In genomic region chr10:15083674-15084501, GRCh38 we compare ENCODE assay signal across 12 cellular contexts. TPM values are rescaled to one million over a fixed set of nuclear protein-coding genes. Genes with fewer than 3 reads are reported as not detected.
DNase-seq lines count a peak whose midpoint lies in the region; ATAC-seq and TF ChIP-seq lines count a peak whose summit lies in the region.
"Had no signal": no experiment of that assay in that cellular context is flagged by ENCODE, and none has a peak within 500 bp of the region (broad histone marks: within the 10 kb centered on the region; RNA-seq: fewer than 3 reads in every experiment).

No MANE protein-coding gene starts in this region.

- no peaks in the 10 kb centered on the region for H3K9me3 Mint-ChIP-seq in endothelial cell (ENCODE audit: unreplicated experiment)
- H3K9me3 Mint-ChIP-seq: dendritic cell treated with granulocyte-macrophage colony-stimulating factor and Interleukin-4, amounts not matched to agents 40 ng/mL and 50 ng/mL, for 4 days had no signal

- no peak for ATAC-seq in Right ventricle myocardium inferior

- H3K27me3 ChIP-seq in muscle layer of duodenum (ENCODE audit: low read depth, low read length) (no peaks in the 10 kb centered on the region), vagina (no peaks in the 10 kb centered on the region)

- TF ChIP-seq POLR2A in vagina (IDR thresholded peaks at IDR 0.05): no peak

- H3K4me1 ChIP-seq in muscle layer of duodenum (ENCODE audit: control insufficient read depth in 1 of 2, insufficient read depth in 2 of 2, low read length in 2 of 2): peaks cover 5 to 7% of the 10 kb centered on the region in 2 donors
- H3K4me1 ChIP-seq in vagina: peaks cover 18% of the 10 kb centered on the region

- H3K4me1 Mint-ChIP-seq in endothelial cell (ENCODE audit: unreplicated experiment): no peaks in the 10 kb centered on the region

- H3K9me3 ChIP-seq in muscle layer of duodenum (ENCODE audit: control insufficient read depth in 1 of 2, low read length in 2 of 2) (no peaks in the 10 kb centered on the region), vagina (no peaks in the 10 kb centered on the region)

- TF ChIP-seq CTCF in coronary artery (IDR thresholded peaks at IDR 0.05) (no peak), vagina (IDR thresholded peaks at IDR 0.05) (no peak), endothelial cell (IDR thresholded peaks at IDR 0.05; ENCODE audit: unreplicated experiment) (no peak)

- H3K36me3 ChIP-seq in muscle layer of duodenum (ENCODE audit: control insufficient read depth in 1 of 2, insufficient read depth in 2 of 2, low read length in 2 of 2) (no peaks in the 10 kb centered on the region), vagina (no peaks in the 10 kb centered on the region)

- no peak overlapping the region for H3K4me3 Mint-ChIP-seq in endothelial cell (ENCODE audit: unreplicated experiment)
- H3K4me3 Mint-ChIP-seq: dendritic cell treated with granulocyte-macrophage colony-stimulating factor and Interleukin-4, amounts not matched to agents 40 ng/mL and 50 ng/mL, for 4 days had no signal

- H3K4me3 ChIP-seq in coronary artery (peak overlapping the region; percentile 75), muscle layer of duodenum (ENCODE audit: low read depth in 1 of 2, low read length in 2 of 2) (peak overlapping the region; percentile 64 to 73), vagina (peak overlapping the region; percentile 38 to 54)

- intact Hi-C loops in cardiac septum (cut with DNase I) (no loop called here), Right ventricle myocardium inferior (cut with DNase I) (no loop called here), vagina (cut with DNase I) (no loop called here)

- no peak overlapping the region for H3K27ac Mint-ChIP-seq in endothelial cell (ENCODE audit: unreplicated experiment)
- H3K27ac Mint-ChIP-seq: dendritic cell treated with granulocyte-macrophage colony-stimulating factor and Interleukin-4, amounts not matched to agents 40 ng/mL and 50 ng/mL, for 4 days; progenitor cell of endocrine pancreas had no signal

- no peaks in the 10 kb centered on the region for H3K36me3 Mint-ChIP-seq in endothelial cell (ENCODE audit: low read depth, unreplicated experiment)

- H3K27ac ChIP-seq in coronary artery (peak overlapping the region; percentile 43 to 78), muscle layer of duodenum (ENCODE audit: low read length) (peak overlapping the region; percentile 33), vagina (peak overlapping the region; percentile 30)

- DNase-seq in cardiac septum (ENCODE audit: low spot score) (peak; percentile 64), Right ventricle myocardium inferior (ENCODE audit: missing footprints) (no peak), coronary artery (ENCODE audit: low spot score) (no peak), vagina (ENCODE audit: extremely low spot score in 2 of 2) (no peak), NCI-H2081 treated with DMSO at 0.1 percent for 48 hours (lab: John Stamatoyannopoulos, UW) (no peak), SIG-M5 (lab: John Stamatoyannopoulos, UW) (no peak), endothelial cell (ENCODE audit: low spot score) (no peak)
- DNase-seq: activated CD4-positive, alpha-beta T cell treated with anti-CD3 and anti-CD28 coated beads for 4 hours; NCI-H510A had no signal

- peaks cover under 1% of the 10 kb centered on the region for H3K27me3 Mint-ChIP-seq in endothelial cell (ENCODE audit: unreplicated experiment)
- H3K27me3 Mint-ChIP-seq: progenitor cell of endocrine pancreas had no signal

RNA-seq across cellular contexts. Expression of gene ACBD7, which starts 4.7 kb away (rescaled TPM):
- total RNA-seq in cardiac septum (not detected), Right ventricle myocardium inferior (not detected), vagina (not detected), endothelial cell (ENCODE audit: unreplicated experiment) (0.33 TPM)

RNA-seq across cellular contexts. Expression of gene RPP38, which starts 13.3 kb away (rescaled TPM):
- 8.0 TPM for total RNA-seq in cardiac septum
- total RNA-seq in Right ventricle myocardium inferior: 9.1 TPM
- total RNA-seq in vagina: 14.2 TPM
- 13.0 TPM for total RNA-seq in endothelial cell (ENCODE audit: unreplicated experiment)

RNA-seq across cellular contexts. Expression of gene OLAH, which starts 40.1 kb away (rescaled TPM):
- not detected for total RNA-seq in cardiac septum
- total RNA-seq in Right ventricle myocardium inferior: 0.35 TPM
- total RNA-seq in vagina: 4.9 TPM
- total RNA-seq in endothelial cell (ENCODE audit: unreplicated experiment): 0.54 TPM
- total RNA-seq: progenitor cell of endocrine pancreas had no signal
